ENCODE assay signal across 23 cellular contexts in the genomic region with DNA sequence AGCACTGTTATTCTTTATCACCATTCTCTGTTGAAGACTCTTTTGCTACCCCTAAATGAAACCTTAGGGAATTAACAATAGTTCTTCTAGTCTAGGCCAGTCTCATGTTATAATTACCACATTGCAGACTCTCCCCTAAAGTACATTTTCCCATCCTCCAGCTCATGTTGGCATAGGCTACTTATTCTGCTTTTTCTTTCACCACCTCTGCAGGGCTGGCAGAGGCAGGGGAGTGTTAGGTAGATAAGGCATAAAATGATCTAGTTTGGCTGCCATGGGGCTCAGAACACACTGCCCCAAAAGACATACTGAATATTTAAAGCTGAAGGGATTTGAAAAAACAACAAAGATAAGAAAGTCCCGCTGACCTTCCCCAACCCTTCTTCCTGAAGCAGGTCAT.
"Had no signal": no experiment of that assay in that cellular context is flagged by ENCODE, and none has a peak within 500 bp of the region (broad histone marks: within the 10 kb centered on the region; RNA-seq: fewer than 3 reads in every experiment).

No MANE protein-coding gene starts in this region.

- H3K27ac ChIP-seq: RWPE1, SJSA1, SK-N-MC had no signal

- H3K9me3 ChIP-seq: MG63, SJSA1 had no signal

- DNase-seq: KBM-7, MG63, NCI-H1092, NCI-H1105 treated with DMSO at 0.1 percent for 48 hours, NCI-H1417 treated with DMSO at 0.1 percent for 48 hours, NCI-H146, NCI-H1694 treated with DMSO at 0.1 percent for 48 hours, NCI-H1930, NCI-H2081, NCI-H2107, NCI-H2227 treated with DMSO at 0.1 percent for 48 hours, NCI-H524, NCI-H526 treated with DMSO at 0.1 percent for 48 hours, NCI-H748 treated with DMSO at 0.1 percent for 48 hours, PC-3, SIG-M5, SW 1271, T-cell had no signal

- H3K36me3 Mint-ChIP-seq: T-cell had no signal

- H3K4me1 Mint-ChIP-seq: T-cell had no signal

- H3K27me3 ChIP-seq: MG63, SJSA1 had no signal

- H3K4me3 ChIP-seq: MG63, SJSA1, SK-N-MC had no signal

- H3K9me3 Mint-ChIP-seq: T-cell; T-helper 1 cell treated with Interleukin-12 subunit alpha and Interleukin-12 subunit beta and Interleukin-4 antibody, amounts not matched to agents 30 μg/mL and 1 μg/mL, for 36 hours had no signal

- H3K27ac Mint-ChIP-seq: T-cell; T-helper 1 cell treated with Interleukin-12 subunit alpha and Interleukin-12 subunit beta and Interleukin-4 antibody, amounts not matched to agents 30 μg/mL and 1 μg/mL, for 36 hours had no signal

- H3K4me3 Mint-ChIP-seq: T-cell; T-helper 1 cell treated with Interleukin-12 subunit alpha and Interleukin-12 subunit beta and Interleukin-4 antibody, amounts not matched to agents 30 μg/mL and 1 μg/mL, for 36 hours had no signal

- ATAC-seq: Panc1, PC-3, T-cell had no signal

- H3K36me3 ChIP-seq: MG63, SJSA1 had no signal
